Comparison of ENCODE assay signal across 28 cellular contexts in the genomic region with DNA sequence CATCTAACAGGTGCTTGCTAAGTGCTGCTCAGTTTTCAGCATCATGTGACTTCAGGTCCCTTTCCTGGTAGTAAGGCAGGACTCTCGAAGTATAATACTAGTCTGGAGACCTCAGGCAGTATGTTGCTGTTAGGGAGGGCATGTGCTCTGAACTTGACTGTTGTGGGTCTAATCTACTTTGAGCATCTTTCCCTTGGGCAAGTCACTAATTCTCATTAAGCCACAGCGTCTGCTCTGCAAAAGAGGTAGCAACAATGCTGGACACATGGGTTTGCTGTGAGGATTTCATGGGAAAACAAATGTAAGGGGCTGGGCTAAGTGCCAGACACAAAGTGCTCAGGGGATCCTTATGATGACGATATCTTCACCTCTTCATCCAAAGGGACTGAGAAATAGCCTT.
"Had no signal": no experiment of that assay in that cellular context is flagged by ENCODE, and none has a peak within 500 bp of the region (broad histone marks: within the 10 kb centered on the region; RNA-seq: fewer than 3 reads in every experiment).

No MANE protein-coding gene starts in this region.

- H3K27ac Mint-ChIP-seq: activated B cell treated with CpG ODN at 0.5 μM for 24 hours; activated CD4-positive, alpha-beta T cell treated with anti-CD3 and anti-CD28 coated beads for 36 hours; activated naive CD8-positive, alpha-beta T cell; activated T-cell treated with anti-CD3 and anti-CD28 coated beads, Interleukin-2, amount 50 U/mL, for 24 hours; activated T-helper 17 cell treated with anti-CD3 and anti-CD28 coated beads, Interleukin-2, amount 50 U/mL, for 72 hours; natural killer cell; stimulated activated naive CD8-positive, alpha-beta T cell treated with anti-CD3 and anti-CD28 coated beads, Interleukin-15, Interleukin-2, amounts not matched to agents 100 ng/mL and 50 ng/mL, for 24 hours had no signal

- H3K36me3 Mint-ChIP-seq: activated naive CD8-positive, alpha-beta T cell; natural killer cell had no signal

- H3K4me1 Mint-ChIP-seq: activated B cell treated with CpG ODN at 0.5 μM for 24 hours; activated CD4-positive, alpha-beta T cell treated with anti-CD3 and anti-CD28 coated beads for 36 hours; activated T-helper 17 cell treated with anti-CD3 and anti-CD28 coated beads, Interleukin-2, amount 50 U/mL, for 72 hours; natural killer cell had no signal

- H3K27me3 Mint-ChIP-seq: activated B cell treated with CpG ODN at 0.5 μM for 24 hours had no signal

- DNase-seq: activated B cell treated with CpG ODN at 0.5 μM for 24 hours; activated CD4-positive, alpha-beta T cell treated with anti-CD3 and anti-CD28 coated beads for 36 hours; activated CD4-positive, alpha-beta T cell treated with anti-CD3 and anti-CD28 coated beads, Interleukin-2, amount 50 U/mL, for 4 hours; activated CD8-positive, alpha-beta memory T cell treated with anti-CD3 and anti-CD28 coated beads for 24 hours; activated CD8-positive, alpha-beta memory T cell treated with anti-CD3 and anti-CD28 coated beads, Interleukin-2, amount 50 U/mL, for 4 hours; activated naive CD4-positive, alpha-beta T cell; activated T-cell treated with anti-CD3 and anti-CD28 coated beads, Interleukin-2, amount 50 U/mL, for 24 hours; adrenal gland; brain microvascular endothelial cell; central memory CD4-positive, alpha-beta T cell; dermis blood vessel endothelial cell; effector CD8-positive, alpha-beta T cell; erythroblast; foreskin keratinocyte; kidney; lower lobe of right lung; natural killer cell; ovary; psoas muscle; stimulated activated CD4-positive, alpha-beta T cell treated with anti-CD3 and anti-CD28 coated beads, Interleukin-4, amount 100 ng/mL, for 4 hours; substantia nigra; T1000; thyroid gland; upper lobe of right lung had no signal

- H3K4me3 Mint-ChIP-seq: activated B cell treated with CpG ODN at 0.5 μM for 24 hours; activated CD4-positive, alpha-beta T cell treated with anti-CD3 and anti-CD28 coated beads for 36 hours; activated naive CD8-positive, alpha-beta T cell; activated T-cell treated with anti-CD3 and anti-CD28 coated beads, Interleukin-2, amount 50 U/mL, for 24 hours; activated T-helper 17 cell treated with anti-CD3 and anti-CD28 coated beads, Interleukin-2, amount 50 U/mL, for 72 hours; natural killer cell; stimulated activated naive CD8-positive, alpha-beta T cell treated with anti-CD3 and anti-CD28 coated beads, Interleukin-15, Interleukin-2, amounts not matched to agents 100 ng/mL and 50 ng/mL, for 24 hours had no signal

- ATAC-seq: activated CD4-positive, alpha-beta T cell treated with anti-CD3 and anti-CD28 coated beads for 36 hours; activated T-helper 17 cell treated with anti-CD3 and anti-CD28 coated beads, Interleukin-2, amount 50 U/mL, for 72 hours; foreskin keratinocyte; left lobe of liver; lower lobe of right lung; natural killer cell; psoas muscle; upper lobe of right lung had no signal

- H3K9me3 Mint-ChIP-seq: activated B cell treated with CpG ODN at 0.5 μM for 24 hours; activated T-cell treated with anti-CD3 and anti-CD28 coated beads, Interleukin-2, amount 50 U/mL, for 24 hours; activated T-helper 17 cell treated with anti-CD3 and anti-CD28 coated beads, Interleukin-2, amount 50 U/mL, for 72 hours; natural killer cell; stimulated activated naive CD8-positive, alpha-beta T cell treated with anti-CD3 and anti-CD28 coated beads, Interleukin-15, Interleukin-2, amounts not matched to agents 100 ng/mL and 50 ng/mL, for 24 hours had no signal
